Comparison of ENCODE assay signal across 8 cellular contexts in the genomic region with DNA sequence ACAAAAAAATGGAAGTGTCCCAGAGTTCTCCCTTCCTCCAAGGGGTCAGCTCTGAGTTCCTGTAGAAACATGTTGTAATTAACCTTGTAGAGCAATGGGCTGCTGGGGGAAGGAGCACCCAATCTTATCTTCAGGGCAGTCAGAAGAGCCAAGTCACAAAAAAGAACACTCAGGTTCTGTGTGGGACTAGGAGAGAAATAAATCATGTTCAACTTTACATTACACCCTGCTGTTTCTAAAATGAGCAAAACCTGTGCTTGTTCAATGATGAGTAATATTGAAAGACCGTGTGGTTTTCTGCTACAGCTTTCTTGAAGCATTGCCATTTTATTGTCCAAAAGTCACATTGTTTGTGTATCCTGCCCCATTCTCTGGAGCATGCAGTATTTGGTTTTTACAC. TPM values are rescaled to one million over a fixed set of nuclear protein-coding genes. Genes with fewer than 3 reads are reported as not detected.
DNase-seq lines count a peak whose midpoint lies in the region; ATAC-seq and TF ChIP-seq lines count a peak whose summit lies in the region.
"Not testable (repeated sequence)": the region's sequence is repeated elsewhere in the genome, so short reads cannot be mapped to it uniquely, and the experiment has no call there.
"Had no signal": no experiment of that assay in that cellular context is flagged by ENCODE, and none has a peak within 500 bp of the region (broad histone marks: within the 10 kb centered on the region; RNA-seq: fewer than 3 reads in every experiment).

No MANE protein-coding gene starts in this region.

- peak overlapping the region; percentile 94 for H3K27ac Mint-ChIP-seq in activated T-helper 1 cell treated with anti-CD3 and anti-CD28 coated beads, Interleukin-12 subunit alpha, Interleukin-12 subunit beta, Interleukin-2, Interleukin-4 antibody, amounts not matched to agents 30 ng/mL and 10 ng/mL and 1 ng/mL, durations not matched to agents 14 hours and 24 hours and 36 hours

- H3K27me3 Mint-ChIP-seq in activated T-helper 1 cell treated with anti-CD3 and anti-CD28 coated beads, Interleukin-12 subunit alpha, Interleukin-12 subunit beta, Interleukin-2, Interleukin-4 antibody, amounts not matched to agents 30 ng/mL and 10 ng/mL and 1 ng/mL, durations not matched to agents 14 hours and 24 hours and 36 hours (ENCODE audit: insufficient read depth) = not testable (repeated sequence)

- H3K4me1 Mint-ChIP-seq in activated T-helper 1 cell treated with anti-CD3 and anti-CD28 coated beads, Interleukin-12 subunit alpha, Interleukin-12 subunit beta, Interleukin-2, Interleukin-4 antibody, amounts not matched to agents 30 ng/mL and 10 ng/mL and 1 ng/mL, durations not matched to agents 14 hours and 24 hours and 36 hours (ENCODE audit: low read depth) = peaks cover 34% of the 10 kb centered on the region

- peak overlapping the region; percentile 67 for H3K4me2 ChIP-seq in KMS-11

- ATAC-seq in GM18868 (IDR thresholded peaks at IDR 0.05; ENCODE audit: unreplicated experiment) = peak; percentile 75
- ATAC-seq in GM21367 (IDR thresholded peaks at IDR 0.05; ENCODE audit: unreplicated experiment) = peak; percentile 71
- ATAC-seq in HG02678 (IDR thresholded peaks at IDR 0.05; ENCODE audit: unreplicated experiment) = peak; percentile 83
- peak; percentile 76 for ATAC-seq in HG03108 (IDR thresholded peaks at IDR 0.05; ENCODE audit: unreplicated experiment)
- ATAC-seq in left lobe of liver = peak; percentile 31

- H4K20me1 ChIP-seq in KMS-11 (ENCODE audit: insufficient read depth) = not testable (repeated sequence)

- peaks cover 27% of the 10 kb centered on the region for H3K4me1 ChIP-seq in KMS-11 (ENCODE audit: low read depth, poor library complexity, severe bottlenecking)

- not testable (repeated sequence) for H3K79me2 ChIP-seq in KMS-11 (ENCODE audit: insufficient read depth, low read depth)

- peak overlapping the region; percentile 62; the same call in 1 of the 2 replicates for H2AFZ ChIP-seq in KMS-11 (ENCODE audit: low read depth)

- H3K27ac ChIP-seq in KMS-11 = peak overlapping the region; percentile 71

- H3K9me3 Mint-ChIP-seq in activated T-helper 1 cell treated with anti-CD3 and anti-CD28 coated beads, Interleukin-12 subunit alpha, Interleukin-12 subunit beta, Interleukin-2, Interleukin-4 antibody, amounts not matched to agents 30 ng/mL and 10 ng/mL and 1 ng/mL, durations not matched to agents 14 hours and 24 hours and 36 hours = not testable (repeated sequence)

- H3K36me3 Mint-ChIP-seq in activated T-helper 1 cell treated with anti-CD3 and anti-CD28 coated beads, Interleukin-12 subunit alpha, Interleukin-12 subunit beta, Interleukin-2, Interleukin-4 antibody, amounts not matched to agents 30 ng/mL and 10 ng/mL and 1 ng/mL, durations not matched to agents 14 hours and 24 hours and 36 hours (ENCODE audit: low read depth) = not testable (repeated sequence)

- not testable (repeated sequence) for H3K36me3 ChIP-seq in KMS-11 (ENCODE audit: insufficient read depth)

- intact Hi-C loops in activated T-helper 1 cell treated with anti-CD3 and anti-CD28 coated beads, Interleukin-12 subunit alpha, Interleukin-12 subunit beta, Interleukin-2, Interleukin-4 antibody, amounts not matched to agents 30 ng/mL and 10 ng/mL and 1 ng/mL, durations not matched to agents 14 hours and 24 hours and 36 hours (cut with micrococcal nuclease) = loop anchor here (1.0 to 5.0 kb wide), 3 partner anchors 35 to 42 kb away; partner anchors contain the start of genes CCDC146 and FGL2

- H3K9ac ChIP-seq in KMS-11 = peak overlapping the region; percentile 1; the same call in 1 of the 2 replicates

- H3K4me3 ChIP-seq in KMS-11 (IDR thresholded peaks at IDR 0.05; ENCODE audit: insufficient read depth, low read depth, low read length) = not testable (repeated sequence)

- not testable (repeated sequence) for H3K27me3 ChIP-seq in KMS-11 (ENCODE audit: insufficient read depth, low read depth)

- DNase-seq in activated T-helper 1 cell treated with anti-CD3 and anti-CD28 coated beads, Interleukin-12 subunit alpha, Interleukin-12 subunit beta, Interleukin-2, Interleukin-4 antibody, amounts not matched to agents 30 ng/mL and 10 ng/mL and 1 ng/mL, durations not matched to agents 14 hours and 24 hours and 36 hours (ENCODE audit: low spot score); left lobe of liver (ENCODE audit: low spot score): not testable (repeated sequence)

- TF ChIP-seq CTCF in KMS-11 (conservative IDR thresholded peaks at IDR 0.05; ENCODE audit: low read depth, low read length) = not testable (repeated sequence)

- H3K4me3 Mint-ChIP-seq in activated T-helper 1 cell treated with anti-CD3 and anti-CD28 coated beads, Interleukin-12 subunit alpha, Interleukin-12 subunit beta, Interleukin-2, Interleukin-4 antibody, amounts not matched to agents 30 ng/mL and 10 ng/mL and 1 ng/mL, durations not matched to agents 14 hours and 24 hours and 36 hours = peak overlapping the region; percentile 50

RNA-seq across cellular contexts. Expression of gene CCDC146, which starts 34.6 kb away (rescaled TPM):
- total RNA-seq in activated T-helper 1 cell treated with anti-CD3 and anti-CD28 coated beads, Interleukin-12 subunit alpha, Interleukin-12 subunit beta, Interleukin-2, Interleukin-4 antibody, amounts not matched to agents 30 ng/mL and 10 ng/mL and 1 ng/mL, durations not matched to agents 14 hours and 24 hours and 36 hours = 1.2 and 2.1 TPM in 2 replicates
- total RNA-seq in left lobe of liver = 2.6 TPM

RNA-seq across cellular contexts. Expression of gene FGL2, which starts 42.6 kb away (rescaled TPM):
- 4.0 and 4.7 TPM in 2 replicates for total RNA-seq in activated T-helper 1 cell treated with anti-CD3 and anti-CD28 coated beads, Interleukin-12 subunit alpha, Interleukin-12 subunit beta, Interleukin-2, Interleukin-4 antibody, amounts not matched to agents 30 ng/mL and 10 ng/mL and 1 ng/mL, durations not matched to agents 14 hours and 24 hours and 36 hours
- 6.1 TPM for total RNA-seq in left lobe of liver
- total RNA-seq: H4 had no signal

Comparison
In these comparisons a context has a peak if more than half of its experiments do, and no peak if none do; other contexts are left out.
1. ATAC-seq: peak in every context shown above with its lines; median percentile 83 in HG02678; 76 in HG03108; 75 in GM18868; 71 in GM21367; 31 in left lobe of liver.